In the genomic region with DNA sequence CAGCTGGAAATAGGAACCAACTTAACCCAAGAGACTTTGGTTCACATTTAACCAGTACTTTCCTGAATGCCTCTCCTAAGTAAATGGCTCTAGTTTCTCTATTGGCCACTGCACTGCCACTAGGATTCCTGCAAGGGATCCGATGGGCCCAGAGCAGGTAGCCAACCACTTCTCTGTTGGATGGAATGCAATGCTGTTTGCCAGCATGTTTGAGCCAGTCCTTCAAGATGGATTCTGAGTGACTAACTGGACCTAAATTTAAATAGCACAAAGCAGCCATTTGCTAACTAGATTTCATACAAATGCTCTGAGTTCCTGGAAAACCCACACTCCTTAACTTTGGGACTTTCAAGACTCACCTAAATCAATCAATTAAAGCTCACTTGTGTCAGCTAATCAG, we compare ENCODE assay signal across 12 cellular contexts. TPM values are rescaled to one million over a fixed set of nuclear protein-coding genes. Genes with fewer than 3 reads are reported as not detected.
"Had no signal": no experiment of that assay in that cellular context is flagged by ENCODE, and none has a peak within 500 bp of the region (broad histone marks: within the 10 kb centered on the region; RNA-seq: fewer than 3 reads in every experiment).

No MANE protein-coding gene starts in this region.

- H3K9me3 ChIP-seq: neutrophil, SJSA1, tibial nerve had no signal

- ATAC-seq: activated CD4-positive, CD25-positive, alpha-beta regulatory T cell treated with anti-CD3 and anti-CD28 coated beads, Interleukin-2, amount 50 U/mL, for 24 hours had no signal

- DNase-seq: activated CD8-positive, alpha-beta memory T cell treated with anti-CD3 and anti-CD28 coated beads for 24 hours; amygdala; brain microvascular endothelial cell; effector memory CD4-positive, alpha-beta T cell; stimulated activated CD4-positive, alpha-beta T cell treated with anti-CD3 and anti-CD28 coated beads, Interleukin-15, amount 100 ng/mL, for 24 hours; stimulated activated CD4-positive, alpha-beta T cell treated with anti-CD3 and anti-CD28 coated beads, Interleukin-4, amount 100 ng/mL, for 24 hours had no signal

RNA-seq across cellular contexts. Expression of gene KLRB1, which starts 52.3 kb away (rescaled TPM):
- total RNA-seq: hepatocyte, kidney epithelial cell, SJSA1 had no signal
